ENCODE assay signal across 1 cellular context in the genomic region with DNA sequence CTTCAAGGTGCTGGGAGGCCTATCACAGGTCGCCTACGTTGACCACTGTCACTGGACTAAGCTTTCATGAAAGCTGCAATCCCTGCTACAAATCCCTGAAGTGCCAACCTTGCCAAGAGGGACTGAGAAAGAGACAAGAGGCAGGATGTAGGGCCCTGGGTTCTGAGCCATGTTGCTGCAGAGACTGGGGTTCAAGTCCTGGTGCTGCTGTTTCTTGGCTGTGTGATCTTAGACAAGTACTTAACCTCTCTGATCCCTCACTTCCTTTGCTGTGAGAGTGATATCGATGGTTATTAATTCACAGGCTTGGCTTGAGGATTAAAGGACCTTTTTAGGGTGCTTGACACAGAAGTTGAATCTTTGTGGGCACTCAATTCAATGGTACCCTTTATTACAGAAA.
TF ChIP-seq lines count a peak whose summit lies in the region.

No MANE protein-coding gene starts in this region.

TF ChIP-seq in K562, 482 proteins besides CTCF, POLR2A, EP300 and RAD21 (continued from another document):
- TF ChIP-seq RCOR1 (IDR thresholded peaks at IDR 0.05; ENCODE audit: borderline replicate concordance in 1 of 2, low read depth in 2 of 2, low read length in 2 of 2), result 0 out of 4 replicates have a peak, but pooled peaks of 1 of the 2 experiments have one; percentile 19
- TF ChIP-seq SRSF9 (IDR thresholded peaks at IDR 0.05; ENCODE audit: borderline replicate concordance, low read depth, low read length), result no peak
- no peak for TF ChIP-seq SMAD3 (CRISPR knock-in tag; conservative IDR thresholded peaks at IDR 0.05)
- TF ChIP-seq TGIF2 (CRISPR knock-in tag; IDR thresholded peaks at IDR 0.05), result no peak
- TF ChIP-seq ZNF518B (CRISPR knock-in tag; IDR thresholded peaks at IDR 0.05), result no peak
- TF ChIP-seq ZFP36 (IDR thresholded peaks at IDR 0.05; ENCODE audit: low read depth, low read length, partially characterized antibody), result peak; percentile 77
- TF ChIP-seq FOS (IDR thresholded peaks at IDR 0.05; ENCODE audit: extremely low read depth, insufficient read length), result no peak
- TF ChIP-seq BCOR (IDR thresholded peaks at IDR 0.05), result peak; percentile 78
- no peak for TF ChIP-seq MCM7 (IDR thresholded peaks at IDR 0.05)
- TF ChIP-seq ETV1 (tag; conservative IDR thresholded peaks at IDR 0.05; ENCODE audit: low read depth), result no peak
- no peak for TF ChIP-seq NRF1 (conservative IDR thresholded peaks at IDR 0.05 in 1 of 2, IDR thresholded peaks at IDR 0.05 in 1 of 2)
- TF ChIP-seq ZNF444 (CRISPR knock-in tag; IDR thresholded peaks at IDR 0.05), result no peak
- no peak for TF ChIP-seq THRA (IDR thresholded peaks at IDR 0.05)
- no peak for TF ChIP-seq ZNF175 (CRISPR knock-in tag; IDR thresholded peaks at IDR 0.05; ENCODE audit: low read depth)
- TF ChIP-seq POLR2AphosphoS5 (IDR thresholded peaks at IDR 0.05; ENCODE audit: control insufficient read depth, insufficient read depth, low read depth, low read length), result no peak
- TF ChIP-seq RUNX1 (IDR thresholded peaks at IDR 0.05; ENCODE audit: low read depth), result no peak
- TF ChIP-seq, protein P1, sequence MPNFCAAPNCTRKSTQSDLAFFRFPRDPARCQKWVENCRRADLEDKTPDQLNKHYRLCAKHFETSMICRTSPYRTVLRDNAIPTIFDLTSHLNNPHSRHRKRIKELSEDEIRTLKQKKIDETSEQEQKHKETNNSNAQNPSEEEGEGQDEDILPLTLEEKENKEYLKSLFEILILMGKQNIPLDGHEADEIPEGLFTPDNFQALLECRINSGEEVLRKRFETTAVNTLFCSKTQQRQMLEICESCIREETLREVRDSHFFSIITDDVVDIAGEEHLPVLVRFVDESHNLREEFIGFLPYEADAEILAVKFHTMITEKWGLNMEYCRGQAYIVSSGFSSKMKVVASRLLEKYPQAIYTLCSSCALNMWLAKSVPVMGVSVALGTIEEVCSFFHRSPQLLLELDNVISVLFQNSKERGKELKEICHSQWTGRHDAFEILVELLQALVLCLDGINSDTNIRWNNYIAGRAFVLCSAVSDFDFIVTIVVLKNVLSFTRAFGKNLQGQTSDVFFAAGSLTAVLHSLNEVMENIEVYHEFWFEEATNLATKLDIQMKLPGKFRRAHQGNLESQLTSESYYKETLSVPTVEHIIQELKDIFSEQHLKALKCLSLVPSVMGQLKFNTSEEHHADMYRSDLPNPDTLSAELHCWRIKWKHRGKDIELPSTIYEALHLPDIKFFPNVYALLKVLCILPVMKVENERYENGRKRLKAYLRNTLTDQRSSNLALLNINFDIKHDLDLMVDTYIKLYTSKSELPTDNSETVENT (CRISPR knock-in tag; IDR thresholded peaks at IDR 0.05), result no peak
- TF ChIP-seq, protein P2, sequence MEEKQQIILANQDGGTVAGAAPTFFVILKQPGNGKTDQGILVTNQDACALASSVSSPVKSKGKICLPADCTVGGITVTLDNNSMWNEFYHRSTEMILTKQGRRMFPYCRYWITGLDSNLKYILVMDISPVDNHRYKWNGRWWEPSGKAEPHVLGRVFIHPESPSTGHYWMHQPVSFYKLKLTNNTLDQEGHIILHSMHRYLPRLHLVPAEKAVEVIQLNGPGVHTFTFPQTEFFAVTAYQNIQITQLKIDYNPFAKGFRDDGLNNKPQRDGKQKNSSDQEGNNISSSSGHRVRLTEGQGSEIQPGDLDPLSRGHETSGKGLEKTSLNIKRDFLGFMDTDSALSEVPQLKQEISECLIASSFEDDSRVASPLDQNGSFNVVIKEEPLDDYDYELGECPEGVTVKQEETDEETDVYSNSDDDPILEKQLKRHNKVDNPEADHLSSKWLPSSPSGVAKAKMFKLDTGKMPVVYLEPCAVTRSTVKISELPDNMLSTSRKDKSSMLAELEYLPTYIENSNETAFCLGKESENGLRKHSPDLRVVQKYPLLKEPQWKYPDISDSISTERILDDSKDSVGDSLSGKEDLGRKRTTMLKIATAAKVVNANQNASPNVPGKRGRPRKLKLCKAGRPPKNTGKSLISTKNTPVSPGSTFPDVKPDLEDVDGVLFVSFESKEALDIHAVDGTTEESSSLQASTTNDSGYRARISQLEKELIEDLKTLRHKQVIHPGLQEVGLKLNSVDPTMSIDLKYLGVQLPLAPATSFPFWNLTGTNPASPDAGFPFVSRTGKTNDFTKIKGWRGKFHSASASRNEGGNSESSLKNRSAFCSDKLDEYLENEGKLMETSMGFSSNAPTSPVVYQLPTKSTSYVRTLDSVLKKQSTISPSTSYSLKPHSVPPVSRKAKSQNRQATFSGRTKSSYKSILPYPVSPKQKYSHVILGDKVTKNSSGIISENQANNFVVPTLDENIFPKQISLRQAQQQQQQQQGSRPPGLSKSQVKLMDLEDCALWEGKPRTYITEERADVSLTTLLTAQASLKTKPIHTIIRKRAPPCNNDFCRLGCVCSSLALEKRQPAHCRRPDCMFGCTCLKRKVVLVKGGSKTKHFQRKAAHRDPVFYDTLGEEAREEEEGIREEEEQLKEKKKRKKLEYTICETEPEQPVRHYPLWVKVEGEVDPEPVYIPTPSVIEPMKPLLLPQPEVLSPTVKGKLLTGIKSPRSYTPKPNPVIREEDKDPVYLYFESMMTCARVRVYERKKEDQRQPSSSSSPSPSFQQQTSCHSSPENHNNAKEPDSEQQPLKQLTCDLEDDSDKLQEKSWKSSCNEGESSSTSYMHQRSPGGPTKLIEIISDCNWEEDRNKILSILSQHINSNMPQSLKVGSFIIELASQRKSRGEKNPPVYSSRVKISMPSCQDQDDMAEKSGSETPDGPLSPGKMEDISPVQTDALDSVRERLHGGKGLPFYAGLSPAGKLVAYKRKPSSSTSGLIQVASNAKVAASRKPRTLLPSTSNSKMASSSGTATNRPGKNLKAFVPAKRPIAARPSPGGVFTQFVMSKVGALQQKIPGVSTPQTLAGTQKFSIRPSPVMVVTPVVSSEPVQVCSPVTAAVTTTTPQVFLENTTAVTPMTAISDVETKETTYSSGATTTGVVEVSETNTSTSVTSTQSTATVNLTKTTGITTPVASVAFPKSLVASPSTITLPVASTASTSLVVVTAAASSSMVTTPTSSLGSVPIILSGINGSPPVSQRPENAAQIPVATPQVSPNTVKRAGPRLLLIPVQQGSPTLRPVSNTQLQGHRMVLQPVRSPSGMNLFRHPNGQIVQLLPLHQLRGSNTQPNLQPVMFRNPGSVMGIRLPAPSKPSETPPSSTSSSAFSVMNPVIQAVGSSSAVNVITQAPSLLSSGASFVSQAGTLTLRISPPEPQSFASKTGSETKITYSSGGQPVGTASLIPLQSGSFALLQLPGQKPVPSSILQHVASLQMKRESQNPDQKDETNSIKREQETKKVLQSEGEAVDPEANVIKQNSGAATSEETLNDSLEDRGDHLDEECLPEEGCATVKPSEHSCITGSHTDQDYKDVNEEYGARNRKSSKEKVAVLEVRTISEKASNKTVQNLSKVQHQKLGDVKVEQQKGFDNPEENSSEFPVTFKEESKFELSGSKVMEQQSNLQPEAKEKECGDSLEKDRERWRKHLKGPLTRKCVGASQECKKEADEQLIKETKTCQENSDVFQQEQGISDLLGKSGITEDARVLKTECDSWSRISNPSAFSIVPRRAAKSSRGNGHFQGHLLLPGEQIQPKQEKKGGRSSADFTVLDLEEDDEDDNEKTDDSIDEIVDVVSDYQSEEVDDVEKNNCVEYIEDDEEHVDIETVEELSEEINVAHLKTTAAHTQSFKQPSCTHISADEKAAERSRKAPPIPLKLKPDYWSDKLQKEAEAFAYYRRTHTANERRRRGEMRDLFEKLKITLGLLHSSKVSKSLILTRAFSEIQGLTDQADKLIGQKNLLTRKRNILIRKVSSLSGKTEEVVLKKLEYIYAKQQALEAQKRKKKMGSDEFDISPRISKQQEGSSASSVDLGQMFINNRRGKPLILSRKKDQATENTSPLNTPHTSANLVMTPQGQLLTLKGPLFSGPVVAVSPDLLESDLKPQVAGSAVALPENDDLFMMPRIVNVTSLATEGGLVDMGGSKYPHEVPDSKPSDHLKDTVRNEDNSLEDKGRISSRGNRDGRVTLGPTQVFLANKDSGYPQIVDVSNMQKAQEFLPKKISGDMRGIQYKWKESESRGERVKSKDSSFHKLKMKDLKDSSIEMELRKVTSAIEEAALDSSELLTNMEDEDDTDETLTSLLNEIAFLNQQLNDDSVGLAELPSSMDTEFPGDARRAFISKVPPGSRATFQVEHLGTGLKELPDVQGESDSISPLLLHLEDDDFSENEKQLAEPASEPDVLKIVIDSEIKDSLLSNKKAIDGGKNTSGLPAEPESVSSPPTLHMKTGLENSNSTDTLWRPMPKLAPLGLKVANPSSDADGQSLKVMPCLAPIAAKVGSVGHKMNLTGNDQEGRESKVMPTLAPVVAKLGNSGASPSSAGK (IDR thresholded peaks at IDR 0.05), result no peak
- no peak for TF ChIP-seq ELK3 (CRISPR knock-in tag; IDR thresholded peaks at IDR 0.05)
- no peak for TF ChIP-seq HNRNPH1 (optimal IDR thresholded peaks at IDR 0.05; ENCODE audit: low read depth, low read length)
- TF ChIP-seq ZNF778 (CRISPR knock-in tag; IDR thresholded peaks at IDR 0.05), result no peak
- TF ChIP-seq ADNP (tag; IDR thresholded peaks at IDR 0.05), result peak; percentile 69
